ENCODE assay signal across 1 cellular context in the genomic region with DNA sequence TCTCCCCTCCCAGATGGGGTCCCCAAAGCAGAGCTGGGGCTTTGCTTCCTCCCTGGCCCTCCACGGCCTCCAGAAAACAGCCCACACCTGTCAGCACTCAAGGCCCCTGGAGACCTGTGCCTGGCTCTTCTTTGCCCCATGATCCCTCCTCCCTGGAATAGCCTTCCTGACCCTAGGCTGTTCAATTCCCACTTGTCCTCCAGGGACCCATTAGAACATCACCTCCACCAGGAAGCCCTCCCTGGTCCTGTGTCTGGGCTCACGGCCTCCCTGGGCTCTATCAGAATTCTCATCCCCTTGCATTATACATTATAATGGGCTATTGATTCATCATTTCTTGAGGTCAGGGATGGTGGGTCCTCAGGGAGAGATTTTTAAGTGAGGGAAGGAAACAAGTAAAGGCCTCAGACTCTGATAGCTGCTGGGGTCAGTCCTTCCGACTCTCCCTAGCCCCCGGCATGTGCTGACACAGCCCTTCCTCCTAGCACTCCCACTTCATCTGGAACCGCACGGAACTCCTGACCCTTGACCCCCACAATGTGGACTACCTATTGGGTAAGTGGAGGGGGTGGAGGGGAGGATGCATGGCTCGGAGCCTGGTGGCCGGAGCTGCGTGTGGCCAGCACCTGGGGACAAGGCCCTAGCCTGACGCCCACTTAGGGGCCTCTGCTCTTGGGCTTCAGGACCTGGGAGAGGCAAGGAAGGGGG.
TF ChIP-seq lines count a peak whose summit lies in the region.

No MANE protein-coding gene starts in this region.

TF ChIP-seq in HepG2, 621 proteins besides CTCF, POLR2A, EP300 and RAD21 (continued from another document):
- TF ChIP-seq, protein P1, sequence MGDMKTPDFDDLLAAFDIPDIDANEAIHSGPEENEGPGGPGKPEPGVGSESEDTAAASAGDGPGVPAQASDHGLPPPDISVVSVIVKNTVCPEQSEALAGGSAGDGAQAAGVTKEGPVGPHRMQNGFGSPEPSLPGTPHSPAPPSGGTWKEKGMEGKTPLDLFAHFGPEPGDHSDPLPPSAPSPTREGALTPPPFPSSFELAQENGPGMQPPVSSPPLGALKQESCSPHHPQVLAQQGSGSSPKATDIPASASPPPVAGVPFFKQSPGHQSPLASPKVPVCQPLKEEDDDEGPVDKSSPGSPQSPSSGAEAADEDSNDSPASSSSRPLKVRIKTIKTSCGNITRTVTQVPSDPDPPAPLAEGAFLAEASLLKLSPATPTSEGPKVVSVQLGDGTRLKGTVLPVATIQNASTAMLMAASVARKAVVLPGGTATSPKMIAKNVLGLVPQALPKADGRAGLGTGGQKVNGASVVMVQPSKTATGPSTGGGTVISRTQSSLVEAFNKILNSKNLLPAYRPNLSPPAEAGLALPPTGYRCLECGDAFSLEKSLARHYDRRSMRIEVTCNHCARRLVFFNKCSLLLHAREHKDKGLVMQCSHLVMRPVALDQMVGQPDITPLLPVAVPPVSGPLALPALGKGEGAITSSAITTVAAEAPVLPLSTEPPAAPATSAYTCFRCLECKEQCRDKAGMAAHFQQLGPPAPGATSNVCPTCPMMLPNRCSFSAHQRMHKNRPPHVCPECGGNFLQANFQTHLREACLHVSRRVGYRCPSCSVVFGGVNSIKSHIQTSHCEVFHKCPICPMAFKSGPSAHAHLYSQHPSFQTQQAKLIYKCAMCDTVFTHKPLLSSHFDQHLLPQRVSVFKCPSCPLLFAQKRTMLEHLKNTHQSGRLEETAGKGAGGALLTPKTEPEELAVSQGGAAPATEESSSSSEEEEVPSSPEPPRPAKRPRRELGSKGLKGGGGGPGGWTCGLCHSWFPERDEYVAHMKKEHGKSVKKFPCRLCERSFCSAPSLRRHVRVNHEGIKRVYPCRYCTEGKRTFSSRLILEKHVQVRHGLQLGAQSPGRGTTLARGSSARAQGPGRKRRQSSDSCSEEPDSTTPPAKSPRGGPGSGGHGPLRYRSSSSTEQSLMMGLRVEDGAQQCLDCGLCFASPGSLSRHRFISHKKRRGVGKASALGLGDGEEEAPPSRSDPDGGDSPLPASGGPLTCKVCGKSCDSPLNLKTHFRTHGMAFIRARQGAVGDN (CRISPR knock-in tag; IDR thresholded peaks at IDR 0.05), result peak; percentile 18; the same call in 1 of the 2 replicates
- TF ChIP-seq, protein P2, sequence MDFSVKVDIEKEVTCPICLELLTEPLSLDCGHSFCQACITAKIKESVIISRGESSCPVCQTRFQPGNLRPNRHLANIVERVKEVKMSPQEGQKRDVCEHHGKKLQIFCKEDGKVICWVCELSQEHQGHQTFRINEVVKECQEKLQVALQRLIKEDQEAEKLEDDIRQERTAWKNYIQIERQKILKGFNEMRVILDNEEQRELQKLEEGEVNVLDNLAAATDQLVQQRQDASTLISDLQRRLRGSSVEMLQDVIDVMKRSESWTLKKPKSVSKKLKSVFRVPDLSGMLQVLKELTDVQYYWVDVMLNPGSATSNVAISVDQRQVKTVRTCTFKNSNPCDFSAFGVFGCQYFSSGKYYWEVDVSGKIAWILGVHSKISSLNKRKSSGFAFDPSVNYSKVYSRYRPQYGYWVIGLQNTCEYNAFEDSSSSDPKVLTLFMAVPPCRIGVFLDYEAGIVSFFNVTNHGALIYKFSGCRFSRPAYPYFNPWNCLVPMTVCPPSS (IDR thresholded peaks at IDR 0.05), result no peak
- TF ChIP-seq ZNF879 (CRISPR knock-in tag; IDR thresholded peaks at IDR 0.05) (no peak), NR2F6 (IDR thresholded peaks at IDR 0.05) (peak; percentile 45), NR2F6 (CRISPR knock-in tag; IDR thresholded peaks at IDR 0.05) (peak; percentile 61), NR2C2 (CRISPR knock-in tag; IDR thresholded peaks at IDR 0.05; ENCODE audit: borderline replicate concordance) (peak; percentile 83), ZNF780A (CRISPR knock-in tag; IDR thresholded peaks at IDR 0.05) (no peak), ZNF7 (CRISPR knock-in tag; IDR thresholded peaks at IDR 0.05) (no peak), KLF15 (CRISPR knock-in tag; IDR thresholded peaks at IDR 0.05; ENCODE audit: borderline replicate concordance) (no peak), MAFG (CRISPR knock-in tag; IDR thresholded peaks at IDR 0.05) (no peak), ZNF343 (CRISPR knock-in tag; IDR thresholded peaks at IDR 0.05) (no peak), NRL (CRISPR knock-in tag; IDR thresholded peaks at IDR 0.05; ENCODE audit: borderline replicate concordance) (no peak), ZNF761 (CRISPR knock-in tag; conservative IDR thresholded peaks at IDR 0.05) (no peak), MAF1 (CRISPR knock-in tag; IDR thresholded peaks at IDR 0.05; ENCODE audit: borderline replicate concordance) (no peak), ZFP41 (CRISPR knock-in tag; IDR thresholded peaks at IDR 0.05; ENCODE audit: borderline replicate concordance) (no peak), ATRX (CRISPR knock-in tag; IDR thresholded peaks at IDR 0.05; ENCODE audit: borderline replicate concordance) (no peak), ZFP36 (IDR thresholded peaks at IDR 0.05; ENCODE audit: borderline replicate concordance, low read depth, low read length, partially characterized antibody) (peak; percentile 24), HOXA7 (CRISPR knock-in tag; IDR thresholded peaks at IDR 0.05) (no peak)
- TF ChIP-seq, protein P3, sequence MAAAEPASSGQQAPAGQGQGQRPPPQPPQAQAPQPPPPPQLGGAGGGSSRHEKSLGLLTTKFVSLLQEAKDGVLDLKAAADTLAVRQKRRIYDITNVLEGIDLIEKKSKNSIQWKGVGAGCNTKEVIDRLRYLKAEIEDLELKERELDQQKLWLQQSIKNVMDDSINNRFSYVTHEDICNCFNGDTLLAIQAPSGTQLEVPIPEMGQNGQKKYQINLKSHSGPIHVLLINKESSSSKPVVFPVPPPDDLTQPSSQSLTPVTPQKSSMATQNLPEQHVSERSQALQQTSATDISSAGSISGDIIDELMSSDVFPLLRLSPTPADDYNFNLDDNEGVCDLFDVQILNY (CRISPR knock-in tag; conservative IDR thresholded peaks at IDR 0.05), result no peak
- TF ChIP-seq, protein P4, sequence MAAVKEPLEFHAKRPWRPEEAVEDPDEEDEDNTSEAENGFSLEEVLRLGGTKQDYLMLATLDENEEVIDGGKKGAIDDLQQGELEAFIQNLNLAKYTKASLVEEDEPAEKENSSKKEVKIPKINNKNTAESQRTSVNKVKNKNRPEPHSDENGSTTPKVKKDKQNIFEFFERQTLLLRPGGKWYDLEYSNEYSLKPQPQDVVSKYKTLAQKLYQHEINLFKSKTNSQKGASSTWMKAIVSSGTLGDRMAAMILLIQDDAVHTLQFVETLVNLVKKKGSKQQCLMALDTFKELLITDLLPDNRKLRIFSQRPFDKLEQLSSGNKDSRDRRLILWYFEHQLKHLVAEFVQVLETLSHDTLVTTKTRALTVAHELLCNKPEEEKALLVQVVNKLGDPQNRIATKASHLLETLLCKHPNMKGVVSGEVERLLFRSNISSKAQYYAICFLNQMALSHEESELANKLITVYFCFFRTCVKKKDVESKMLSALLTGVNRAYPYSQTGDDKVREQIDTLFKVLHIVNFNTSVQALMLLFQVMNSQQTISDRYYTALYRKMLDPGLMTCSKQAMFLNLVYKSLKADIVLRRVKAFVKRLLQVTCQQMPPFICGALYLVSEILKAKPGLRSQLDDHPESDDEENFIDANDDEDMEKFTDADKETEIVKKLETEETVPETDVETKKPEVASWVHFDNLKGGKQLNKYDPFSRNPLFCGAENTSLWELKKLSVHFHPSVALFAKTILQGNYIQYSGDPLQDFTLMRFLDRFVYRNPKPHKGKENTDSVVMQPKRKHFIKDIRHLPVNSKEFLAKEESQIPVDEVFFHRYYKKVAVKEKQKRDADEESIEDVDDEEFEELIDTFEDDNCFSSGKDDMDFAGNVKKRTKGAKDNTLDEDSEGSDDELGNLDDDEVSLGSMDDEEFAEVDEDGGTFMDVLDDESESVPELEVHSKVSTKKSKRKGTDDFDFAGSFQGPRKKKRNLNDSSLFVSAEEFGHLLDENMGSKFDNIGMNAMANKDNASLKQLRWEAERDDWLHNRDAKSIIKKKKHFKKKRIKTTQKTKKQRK (IDR thresholded peaks at IDR 0.05; ENCODE audit: low read length), result no peak
